8 cellular contexts compared by ENCODE assay signal in genomic region chr10:103481974-103482531, GRCh38. TPM values are rescaled to one million over a fixed set of nuclear protein-coding genes. Genes with fewer than 3 reads are reported as not detected.
DNase-seq lines count a peak whose midpoint lies in the region; FAIRE-seq and TF ChIP-seq lines count a peak whose summit lies in the region.

No MANE protein-coding gene starts in this region.

- TF ChIP-seq CTCF in GM12864 (IDR thresholded peaks at IDR 0.05; ENCODE audit: low read depth, low read length, missing control alignments): peak; percentile 81

- H3K4me3 ChIP-seq in GM12864 (ENCODE audit: low read depth, low read length): no peak overlapping the region
- H3K4me3 ChIP-seq in mesenchymal stem cell (ENCODE audit: insufficient read depth in 1 of 2, low read depth in 1 of 2, low read length in 2 of 2): no peak overlapping the region

- no peak overlapping the region for H3K23ac ChIP-seq in mesenchymal stem cell (ENCODE audit: low read length in 2 of 2)

- no peaks in the 10 kb centered on the region for H3K79me1 ChIP-seq in mesenchymal stem cell (replicated peaks; ENCODE audit: low read length, poor library complexity, severe bottlenecking)

- no peak overlapping the region for H3K4ac ChIP-seq in mesenchymal stem cell (ENCODE audit: low read depth in 1 of 2, low read length in 2 of 2)

- no peak overlapping the region for H3K14ac ChIP-seq in mesenchymal stem cell (ENCODE audit: low read length in 2 of 2)

- no peaks in the 10 kb centered on the region for H3K9me3 ChIP-seq in mesenchymal stem cell (ENCODE audit: control insufficient read depth, low read length)

- H4K8ac ChIP-seq in mesenchymal stem cell (ENCODE audit: low read length): no peak overlapping the region

- peak; percentile 90 for FAIRE-seq in HTR-8/SVneo (lab: Jason Lieb, UNC)

- H2BK15ac ChIP-seq in mesenchymal stem cell (ENCODE audit: low read depth, poor library complexity, severe bottlenecking): no peak overlapping the region

- H2BK12ac ChIP-seq in mesenchymal stem cell (ENCODE audit: low read length in 2 of 2): no peak overlapping the region

- H3K9ac ChIP-seq in mesenchymal stem cell (ENCODE audit: low read length): no peak overlapping the region

- H4K91ac ChIP-seq in mesenchymal stem cell (ENCODE audit: low read length): no peak overlapping the region

- H3K27ac ChIP-seq in mesenchymal stem cell (ENCODE audit: low read length, poor library complexity, severe bottlenecking): no peak overlapping the region

- no peak overlapping the region for H2AK5ac ChIP-seq in mesenchymal stem cell (ENCODE audit: low read length, severe bottlenecking)

- no peak overlapping the region for H3K18ac ChIP-seq in mesenchymal stem cell (ENCODE audit: low read depth in 1 of 2, low read length in 2 of 2)

- no peak overlapping the region for H2AFZ ChIP-seq in mesenchymal stem cell (ENCODE audit: low read depth, low read length)

- intact Hi-C loops in posterior cingulate gyrus (cut with DNase I): no loop called here

- H3K4me1 ChIP-seq in mesenchymal stem cell (ENCODE audit: control insufficient read depth, insufficient read depth, low read depth, low read length): peaks cover 4% of the 10 kb centered on the region

- no peak overlapping the region for H2BK5ac ChIP-seq in mesenchymal stem cell (ENCODE audit: low read depth, low read length, poor library complexity, severe bottlenecking)

- peaks cover 0 to 11% of the 10 kb centered on the region in 2 experiments for H3K27me3 ChIP-seq in mesenchymal stem cell (ENCODE audit: control insufficient read depth in 1 of 2, insufficient read depth in 1 of 2, low read length in 2 of 2)

- WGBS in mesenchymal stem cell: 60% methylated on average over 11 of the region's 12 CpGs

- H3K4me2 ChIP-seq in mesenchymal stem cell (ENCODE audit: low read length, poor library complexity, severe bottlenecking): no peak overlapping the region

- DNase-seq in AG20443 (ENCODE audit: low spot score): peak; percentile 74
- DNase-seq in GM12864 (ENCODE audit: low read depth): peak; percentile 73
- DNase-seq in HTR-8/SVneo (ENCODE audit: insufficient read length, low spot score): peak; percentile 66
- DNase-seq in RPMI7951 (ENCODE audit: low read depth): peak; percentile 75
- DNase-seq in dermis blood vessel endothelial cell: peak; percentile 90
- peak; percentile 74 for DNase-seq in mesenchymal stem cell
- no peak for DNase-seq in posterior cingulate gyrus
- DNase-seq in stimulated activated CD4-positive, alpha-beta T cell treated with anti-CD3 and anti-CD28 coated beads, Interleukin-1b, Interleukin-23, amount 100 ng/mL, for 48 hours: no peak

- no peak overlapping the region for H2BK120ac ChIP-seq in mesenchymal stem cell (ENCODE audit: low read depth, low read length)

- H3K36me3 ChIP-seq in mesenchymal stem cell (ENCODE audit: control insufficient read depth in 1 of 2, insufficient read depth in 2 of 2, low read depth in 1 of 2, low read length in 2 of 2): no peaks in the 10 kb centered on the region

RNA-seq across cellular contexts. Expression of gene CALHM3, which starts 3.0 kb away (rescaled TPM):
- total RNA-seq in RPMI7951 (2014; rRNA removed; shearing (Covaris generic)): 6.8 and 8.2 TPM in 2 replicates
- not detected in 2 replicates for total RNA-seq in dermis blood vessel endothelial cell
- polyA plus RNA-seq in mesenchymal stem cell (2013, experiment 1 of 2): not detected
- not detected for polyA plus RNA-seq in mesenchymal stem cell (2013, experiment 2 of 2)

RNA-seq across cellular contexts. Expression of gene NEURL1, which starts 11.5 kb away (rescaled TPM):
- total RNA-seq in RPMI7951 (2014; rRNA removed; shearing (Covaris generic)): not detected in 2 replicates
- total RNA-seq in dermis blood vessel endothelial cell: 0.19 TPM in 1 of 2 replicates, not detected in the other
- polyA plus RNA-seq in mesenchymal stem cell (2013, experiment 1 of 2): 0.01 TPM
- polyA plus RNA-seq in mesenchymal stem cell (2013, experiment 2 of 2): 0.04 TPM

RNA-seq across cellular contexts. Expression of gene CALHM1, which starts 23.4 kb away (rescaled TPM):
- total RNA-seq in RPMI7951 (2014; rRNA removed; shearing (Covaris generic)): not detected in 2 replicates
- total RNA-seq in dermis blood vessel endothelial cell: not detected in 2 replicates
- polyA plus RNA-seq in mesenchymal stem cell (2013, experiment 1 of 2): not detected
- not detected for polyA plus RNA-seq in mesenchymal stem cell (2013, experiment 2 of 2)

RNA-seq across cellular contexts. Expression of gene CALHM2, which starts 29.9 kb away (rescaled TPM):
- total RNA-seq in RPMI7951 (2014; rRNA removed; shearing (Covaris generic)): 1.9 and 3.1 TPM in 2 replicates
- 18.4 and 27.9 TPM in 2 replicates for total RNA-seq in dermis blood vessel endothelial cell
- 8.7 TPM for polyA plus RNA-seq in mesenchymal stem cell (2013, experiment 1 of 2)
- 8.2 TPM for polyA plus RNA-seq in mesenchymal stem cell (2013, experiment 2 of 2)

Comparison
In these comparisons a context has a peak if more than half of its experiments do, and no peak if none do; other contexts are left out.
1. DNase-seq: peak in AG20443 (single experiment), GM12864 (single experiment), HTR-8/SVneo (single experiment), RPMI7951 (single experiment), dermis blood vessel endothelial cell (single experiment) and mesenchymal stem cell (single experiment); none in posterior cingulate gyrus (0 of 10) and stimulated activated CD4-positive, alpha-beta T cell treated with anti-CD3 and anti-CD28 coated beads, Interleukin-1b, Interleukin-23, amount 100 ng/mL, for 48 hours (single experiment).